In genomic region chr10:24894728-24895127, GRCh38 we compare ENCODE assay signal across 13 cellular contexts. TPM values are rescaled to one million over a fixed set of nuclear protein-coding genes. Genes with fewer than 3 reads are reported as not detected.
DNase-seq lines count a peak whose midpoint lies in the region; ATAC-seq and TF ChIP-seq lines count a peak whose summit lies in the region.
"Had no signal": no experiment of that assay in that cellular context is flagged by ENCODE, and none has a peak within 500 bp of the region (broad histone marks: within the 10 kb centered on the region; RNA-seq: fewer than 3 reads in every experiment).

No MANE protein-coding gene starts in this region.

- H3K9me3 Mint-ChIP-seq in activated CD8-positive, alpha-beta memory T cell treated with anti-CD3 and anti-CD28 coated beads, Interleukin-2, amount 10 ng/mL, durations not matched to agents 7 days and 5 days (ENCODE audit: low read depth): no peaks in the 10 kb centered on the region
- H3K9me3 Mint-ChIP-seq in activated CD4-positive, alpha-beta memory T cell treated with anti-CD3 and anti-CD28 coated beads, Interleukin-2, amount 10 ng/mL, durations not matched to agents 7 days and 5 days: no peaks in the 10 kb centered on the region
- no peaks in the 10 kb centered on the region for H3K9me3 Mint-ChIP-seq in chondrocyte (ENCODE audit: low read depth)
- H3K9me3 Mint-ChIP-seq: nephron progenitor cell had no signal

- no peaks in the 10 kb centered on the region for H3K36me3 ChIP-seq in spleen

- H3K27me3 ChIP-seq in spleen (replicated peaks in 1 of 7): no peaks in the 10 kb centered on the region

- no peak for TF ChIP-seq CTCF in chondrocyte (IDR thresholded peaks at IDR 0.05)
- no peak for TF ChIP-seq CTCF in spleen (IDR thresholded peaks at IDR 0.05 in 8 of 11, conservative IDR thresholded peaks at IDR 0.05 in 3 of 11)

- no peaks in the 10 kb centered on the region for H3K27me3 Mint-ChIP-seq in activated CD8-positive, alpha-beta memory T cell treated with anti-CD3 and anti-CD28 coated beads, Interleukin-2, amount 10 ng/mL, durations not matched to agents 7 days and 5 days
- H3K27me3 Mint-ChIP-seq in activated CD4-positive, alpha-beta memory T cell treated with anti-CD3 and anti-CD28 coated beads, Interleukin-2, amount 10 ng/mL, durations not matched to agents 7 days and 5 days: no peaks in the 10 kb centered on the region
- no peaks in the 10 kb centered on the region for H3K27me3 Mint-ChIP-seq in chondrocyte (ENCODE audit: low read depth)

- peak; percentile 54 for ATAC-seq in activated CD8-positive, alpha-beta memory T cell treated with anti-CD3 and anti-CD28 coated beads, Interleukin-2, amount 10 ng/mL, durations not matched to agents 7 days and 5 days

- H3K4me1 ChIP-seq in spleen: peaks cover 8 to 32% (median 11%) of the 10 kb centered on the region in 6 donors

- H3K9me3 ChIP-seq in spleen: no peaks in the 10 kb centered on the region

- H3K27ac ChIP-seq in spleen (peak overlapping the region in 5 of 8 donors; percentile 7 to 65 (median 50)), caudate nucleus (ENCODE audit: low read depth, low read length) (no peak overlapping the region)

- WGBS in spleen, 5 donors: 70 to 81% (median 76%) methylated on average over 8 of the region's 8 CpGs

- CTCF ChIA-PET in activated CD8-positive, alpha-beta memory T cell treated with anti-CD3 and anti-CD28 coated beads, Interleukin-2, amount 10 ng/mL, durations not matched to agents 7 days and 5 days (lab: Charles Lee): no interaction called here
- CTCF ChIA-PET in activated CD4-positive, alpha-beta memory T cell treated with anti-CD3 and anti-CD28 coated beads, Interleukin-2, amount 10 ng/mL, durations not matched to agents 7 days and 5 days (lab: Charles Lee): interaction anchor here (0.6 kb wide), 1 partner anchor 222 kb away, joined by 3 read pairs; no protein-coding TSS in a partner anchor

- no peak for TF ChIP-seq POLR2A in spleen (IDR thresholded peaks at IDR 0.05)

- intact Hi-C loops in spleen (cut with DNase I; ENCODE audit: low total_unique reads): no loop called here

- peak overlapping the region; percentile 65 for H3K4me3 Mint-ChIP-seq in activated CD8-positive, alpha-beta memory T cell treated with anti-CD3 and anti-CD28 coated beads, Interleukin-2, amount 10 ng/mL, durations not matched to agents 7 days and 5 days
- peak overlapping the region; percentile 43 for H3K4me3 Mint-ChIP-seq in activated CD4-positive, alpha-beta memory T cell treated with anti-CD3 and anti-CD28 coated beads, Interleukin-2, amount 10 ng/mL, durations not matched to agents 7 days and 5 days
- H3K4me3 Mint-ChIP-seq in chondrocyte (ENCODE audit: unreplicated experiment): no peak overlapping the region
- H3K4me3 Mint-ChIP-seq: nephron progenitor cell had no signal

- H3K4me3 ChIP-seq in spleen: no peak overlapping the region

- POLR2A ChIA-PET in activated CD4-positive, alpha-beta memory T cell treated with anti-CD3 and anti-CD28 coated beads, Interleukin-2, amount 10 ng/mL, durations not matched to agents 7 days and 5 days (lab: Charles Lee): interaction anchor here (0.7 to 1.7 kb wide), 5 partner anchors 9 to 171 kb away, joined by 3 to 4 read pairs (median 3); partner anchors contain the start of genes ARHGAP21, ENKUR and THNSL1

- peaks cover 37% of the 10 kb centered on the region for H3K36me3 Mint-ChIP-seq in activated CD8-positive, alpha-beta memory T cell treated with anti-CD3 and anti-CD28 coated beads, Interleukin-2, amount 10 ng/mL, durations not matched to agents 7 days and 5 days
- H3K36me3 Mint-ChIP-seq in activated CD4-positive, alpha-beta memory T cell treated with anti-CD3 and anti-CD28 coated beads, Interleukin-2, amount 10 ng/mL, durations not matched to agents 7 days and 5 days (ENCODE audit: low read depth): peaks cover 20% of the 10 kb centered on the region
- no peaks in the 10 kb centered on the region for H3K36me3 Mint-ChIP-seq in chondrocyte (ENCODE audit: low read depth)

- peak overlapping the region; percentile 95 for H3K27ac Mint-ChIP-seq in activated CD8-positive, alpha-beta memory T cell treated with anti-CD3 and anti-CD28 coated beads, Interleukin-2, amount 10 ng/mL, durations not matched to agents 7 days and 5 days
- peak overlapping the region; percentile 79 for H3K27ac Mint-ChIP-seq in activated CD4-positive, alpha-beta memory T cell treated with anti-CD3 and anti-CD28 coated beads, Interleukin-2, amount 10 ng/mL, durations not matched to agents 7 days and 5 days
- peak overlapping the region; percentile 95 for H3K27ac Mint-ChIP-seq in chondrocyte (ENCODE audit: unreplicated experiment)
- H3K27ac Mint-ChIP-seq: nephron progenitor cell had no signal

- H3K4me1 Mint-ChIP-seq in activated CD8-positive, alpha-beta memory T cell treated with anti-CD3 and anti-CD28 coated beads, Interleukin-2, amount 10 ng/mL, durations not matched to agents 7 days and 5 days: peaks cover 47% of the 10 kb centered on the region
- H3K4me1 Mint-ChIP-seq in activated CD4-positive, alpha-beta memory T cell treated with anti-CD3 and anti-CD28 coated beads, Interleukin-2, amount 10 ng/mL, durations not matched to agents 7 days and 5 days: peaks cover 35% of the 10 kb centered on the region
- H3K4me1 Mint-ChIP-seq in chondrocyte (ENCODE audit: low read depth): peaks cover 60% of the 10 kb centered on the region
- H3K4me1 Mint-ChIP-seq: nephron progenitor cell had no signal

- peak; percentile 58 for DNase-seq in activated CD8-positive, alpha-beta memory T cell treated with anti-CD3 and anti-CD28 coated beads, Interleukin-2, amount 10 ng/mL, durations not matched to agents 7 days and 5 days
- DNase-seq in activated CD8-positive, alpha-beta memory T cell treated with anti-CD3 and anti-CD28 coated beads for 24 hours: no peak
- DNase-seq in activated CD4-positive, alpha-beta memory T cell treated with anti-CD3 and anti-CD28 coated beads, Interleukin-2, amount 10 ng/mL, durations not matched to agents 7 days and 5 days: peak; percentile 21
- DNase-seq in chondrocyte (ENCODE audit: low spot score) (no peak), spleen (no peak), NCI-H748 treated with DMSO at 0.1 percent for 48 hours (lab: John Stamatoyannopoulos, UW) (no peak), caudate nucleus (lab: John Stamatoyannopoulos, UW) (no peak), medulla oblongata (ENCODE audit: extremely low spot score) (no peak)
- DNase-seq: activated CD4-positive, CD25-positive, alpha-beta regulatory T cell treated with anti-CD3 and anti-CD28 coated beads, Interleukin-2, amount 50 U/mL, for 72 hours; DMS53; NCI-H2081 treated with DMSO at 0.1 percent for 48 hours; nephron progenitor cell; small intestine had no signal

RNA-seq across cellular contexts. Expression of gene PRTFDC1, which starts 57.7 kb away (rescaled TPM):
- 1 to 10 TPM; 1.6 to 2.9 TPM for total RNA-seq in activated CD8-positive, alpha-beta memory T cell treated with anti-CD3 and anti-CD28 coated beads, Interleukin-2, amount 10 ng/mL, durations not matched to agents 7 days and 5 days
- 1 to 10 TPM; 1.4 to 1.7 TPM for total RNA-seq in activated CD4-positive, alpha-beta memory T cell treated with anti-CD3 and anti-CD28 coated beads, Interleukin-2, amount 10 ng/mL, durations not matched to agents 7 days and 5 days
- total RNA-seq in chondrocyte: 5.9 to 13.1 TPM (median 10.1 TPM) in 3 replicates
- total RNA-seq in spleen: 1 to 10 TPM in 6 of 7 donors, under 1 TPM in 1; 0.85 to 3.8 (median 2.9) TPM
- polyA plus RNA-seq in spleen: 1 to 10 TPM; 1.7 to 3.1 (median 2.3) TPM

Comparison
In these comparisons a context has a peak if more than half of its experiments do, and no peak if none do; other contexts are left out.
1. DNase-seq: peak in activated CD8-positive, alpha-beta memory T cell treated with anti-CD3 and anti-CD28 coated beads, Interleukin-2, amount 10 ng/mL, durations not matched to agents 7 days and 5 days (single experiment) and activated CD4-positive, alpha-beta memory T cell treated with anti-CD3 and anti-CD28 coated beads, Interleukin-2, amount 10 ng/mL, durations not matched to agents 7 days and 5 days (single experiment); none in activated CD8-positive, alpha-beta memory T cell treated with anti-CD3 and anti-CD28 coated beads for 24 hours (single experiment), chondrocyte (single experiment), spleen (single experiment), NCI-H748 treated with DMSO at 0.1 percent for 48 hours (single experiment), caudate nucleus (0 of 61) and medulla oblongata (single experiment).
2. Peak in every context shown above with its lines, with median percentiles within 50 percentile points of each other: H3K27ac Mint-ChIP-seq.